Comparison of ENCODE assay signal across 9 cellular contexts in genomic region chr6:164085552-164086325, GRCh38.
DNase-seq lines count a peak whose midpoint lies in the region; ATAC-seq, FAIRE-seq and TF ChIP-seq lines count a peak whose summit lies in the region.
"Had no signal": no experiment of that assay in that cellular context is flagged by ENCODE, and none has a peak within 500 bp of the region (broad histone marks: within the 10 kb centered on the region; RNA-seq: fewer than 3 reads in every experiment).

No MANE protein-coding gene starts in this region.

- peaks cover 12% of the 10 kb centered on the region for H3K4me1 Mint-ChIP-seq in GM23338

- H3K36me3 ChIP-seq in GM23338 (ENCODE audit: insufficient read depth) = no peaks in the 10 kb centered on the region
- no peaks in the 10 kb centered on the region for H3K36me3 ChIP-seq in ectodermal cell (ENCODE audit: control insufficient read depth, insufficient read depth, low read length)
- no peaks in the 10 kb centered on the region for H3K36me3 ChIP-seq in lower lobe of right lung

- ATAC-seq in GM23338 (no peak), lower lobe of right lung (peak; percentile 37 to 56), HG02759 (IDR thresholded peaks at IDR 0.05; ENCODE audit: unreplicated experiment) (no peak)
- ATAC-seq: PC-3 had no signal

- peaks cover 14% of the 10 kb centered on the region; the same call in 2 of the 3 replicates for H3K9me3 Mint-ChIP-seq in GM23338

- H3K9me2 ChIP-seq in GM23338 (ENCODE audit: insufficient read depth) = 0 out of 2 replicates have a peak, but pooled peaks cover 13% of the 10 kb centered on the region

- H3K27ac ChIP-seq in GM23338 (ENCODE audit: low read depth) (no peak overlapping the region), ectodermal cell (ENCODE audit: insufficient read depth, low read depth, low read length, poor library complexity, severe bottlenecking) (peak overlapping the region; percentile 91), lower lobe of right lung (no peak overlapping the region)

- H3K4me3 Mint-ChIP-seq in GM23338 = no peak overlapping the region

- 0 out of 2 replicates have a peak overlapping the region, but pooled peaks have one; percentile 7 for H2AFZ ChIP-seq in GM23338

- H3K4me1 ChIP-seq in GM23338 (ENCODE audit: insufficient read depth) = no peaks in the 10 kb centered on the region
- H3K4me1 ChIP-seq in ectodermal cell (ENCODE audit: control insufficient read depth, insufficient read depth, low read length) = peaks cover 13% of the 10 kb centered on the region
- H3K4me1 ChIP-seq in lower lobe of right lung = no peaks in the 10 kb centered on the region

- no peaks in the 10 kb centered on the region for H3K27me3 ChIP-seq in GM23338 (ENCODE audit: insufficient read depth)
- H3K27me3 ChIP-seq in ectodermal cell (ENCODE audit: control insufficient read depth, insufficient read depth, low read length, poor library complexity, severe bottlenecking) = no peaks in the 10 kb centered on the region
- H3K27me3 ChIP-seq in lower lobe of right lung (ENCODE audit: low read depth) = no peaks in the 10 kb centered on the region

- H3K27ac Mint-ChIP-seq in GM23338 = no peak overlapping the region

- H3K9me3 ChIP-seq in ectodermal cell (ENCODE audit: control insufficient read depth, low read length) (no peaks in the 10 kb centered on the region), lower lobe of right lung (no peaks in the 10 kb centered on the region)

- TF ChIP-seq CTCF in GM23338 (conservative IDR thresholded peaks at IDR 0.05; ENCODE audit: low read depth in 2 of 2) (no peak), lower lobe of right lung (IDR thresholded peaks at IDR 0.05) (no peak)

- no peaks in the 10 kb centered on the region; the same call in 2 of the 3 replicates for H3K36me3 Mint-ChIP-seq in GM23338 (ENCODE audit: low read depth)

- no peak overlapping the region for H3K4me2 ChIP-seq in GM23338

- no peaks in the 10 kb centered on the region for H3F3A ChIP-seq in GM23338 (replicated peaks; ENCODE audit: low read depth)

- H3K4me3 ChIP-seq in GM23338 = no peak overlapping the region
- no peak overlapping the region for H3K4me3 ChIP-seq in ectodermal cell (ENCODE audit: insufficient read depth, low read depth, low read length)
- peak overlapping the region; percentile 7 for H3K4me3 ChIP-seq in lower lobe of right lung
- H3K4me3 ChIP-seq in skeletal muscle cell (ENCODE audit: low read depth, low read length) = no peak overlapping the region

- no peak for FAIRE-seq in GM12891 (lab: Jason Lieb, UNC)

- intact Hi-C loops in lower lobe of right lung (cut with DNase I) = no loop called here

- no peaks in the 10 kb centered on the region for H3K79me2 ChIP-seq in GM23338 (replicated peaks; ENCODE audit: insufficient read depth)

- DNase-seq in GM23338 (ENCODE audit: low spot score) (peak; percentile 7), lower lobe of right lung (no peak), skeletal muscle cell (ENCODE audit: low read depth) (peak; percentile 76), HCEC 1CT (no peak), NCI-H82 treated with DMSO at 0.1 percent for 48 hours (lab: John Stamatoyannopoulos, UW; ENCODE audit: unreplicated experiment) (no peak), GM12891 (ENCODE audit: insufficient read length, low spot score) (no peak)
- DNase-seq: PC-3 had no signal

- 64 to 70% methylated on average over 26 to 27 of the region's 27 CpGs for WGBS in ectodermal cell, 2 experiments

- H4K20me1 ChIP-seq in GM23338 (replicated peaks; ENCODE audit: insufficient read depth) = no peaks in the 10 kb centered on the region

- peaks cover 7% of the 10 kb centered on the region for H3K27me3 Mint-ChIP-seq in GM23338 (ENCODE audit: insufficient read depth, low read depth, poor library complexity)

- TF ChIP-seq POLR2A in GM12891 (IDR thresholded peaks at IDR 0.05; ENCODE audit: low read depth, low read length) = no peak

TF ChIP-seq in GM12891, 5 proteins besides CTCF, POLR2A, EP300 and RAD21:
- TF ChIP-seq POLR2AphosphoS5 (IDR thresholded peaks at IDR 0.05; ENCODE audit: low read depth, low read length) (no peak), POU2F2 (IDR thresholded peaks at IDR 0.05; ENCODE audit: low read depth, low read length) (no peak), PAX5 (IDR thresholded peaks at IDR 0.05; ENCODE audit: insufficient read depth, low read length, severe bottlenecking) (no peak), TAF1 (IDR thresholded peaks at IDR 0.05; ENCODE audit: low read depth, low read length) (no peak), SPI1 (IDR thresholded peaks at IDR 0.05; ENCODE audit: low read depth, low read length) (no peak)

Comparison
In these comparisons a context has a peak if more than half of its experiments do, and no peak if none do; other contexts are left out.
1. ATAC-seq: peak in lower lobe of right lung (2 of 2); none in GM23338 (single experiment) and HG02759 (single experiment).
2. DNase-seq: peak in GM23338 (single experiment) and skeletal muscle cell (single experiment); none in lower lobe of right lung (single experiment), HCEC 1CT (single experiment), NCI-H82 treated with DMSO at 0.1 percent for 48 hours (single experiment) and GM12891 (single experiment).